ENCODE assay signal across 8 cellular contexts in genomic region chr7:103074519-103075336, GRCh38. TPM values are rescaled to one million over a fixed set of nuclear protein-coding genes. Genes with fewer than 3 reads are reported as not detected.
DNase-seq lines count a peak whose midpoint lies in the region; ATAC-seq, FAIRE-seq and TF ChIP-seq lines count a peak whose summit lies in the region.

TSS of gene ARMC10 (plus strand) at chr7:103075140. CDS start at chr7:103075273, 133 bp downstream.
TSS of gene FBXL13 (minus strand) at chr7:103074796.

- intact Hi-C loops in adrenal gland (cut with DNase I) = no loop called here
- intact Hi-C loops in heart right ventricle (cut with DNase I) = loop anchor here in 4 of 10 donors (1.0 to 10.0 kb wide), 4 partner anchors 70 to 327 kb away; partner anchors contain the start of genes FAM185A (in 3 of the 4) and NAPEPLD (in 3 of the 4)

- H3K4me3 Mint-ChIP-seq in progenitor cell of endocrine pancreas (ENCODE audit: low read depth) = peak within 1 kb of the TSS; percentile 97

- H3K4me1 ChIP-seq in adrenal gland (replicated peaks in 1 of 2) = peaks cover 10 to 29% of the 10 kb centered on the region in 2 donors
- peaks cover 0 to 31% (median 18%) of the 10 kb centered on the region in 9 donors for H3K4me1 ChIP-seq in heart right ventricle

- no peaks in the 10 kb centered on the region for H3K9me3 ChIP-seq in adrenal gland (replicated peaks in 1 of 3)
- no peaks in the 10 kb centered on the region for H3K9me3 ChIP-seq in heart right ventricle

- H3K27me3 ChIP-seq in adrenal gland (no peaks in the 10 kb centered on the region), heart right ventricle (no peaks in the 10 kb centered on the region)

- H3K4me1 Mint-ChIP-seq in progenitor cell of endocrine pancreas (ENCODE audit: low read depth) = peaks cover 15% of the 10 kb centered on the region

- ATAC-seq in HG02840 (IDR thresholded peaks at IDR 0.05; ENCODE audit: low FRiP score, unreplicated experiment) (peak; percentile 89), heart right ventricle (peak; percentile 95 to 98 (median 97))

- no peaks in the 10 kb centered on the region for H3K36me3 ChIP-seq in adrenal gland (replicated peaks in 1 of 2)
- peaks cover 0 to 11% (median 0%) of the 10 kb centered on the region in 9 donors for H3K36me3 ChIP-seq in heart right ventricle

- TF ChIP-seq POLR2A in GM12892 (IDR thresholded peaks at IDR 0.05; ENCODE audit: low read depth, low read length) (peak; percentile 82; the same call in 1 of the 2 replicates), adrenal gland (IDR thresholded peaks at IDR 0.05) (peak; percentile 34 to 83)

- H3K9me3 Mint-ChIP-seq in progenitor cell of endocrine pancreas (ENCODE audit: low read depth) = no peaks in the 10 kb centered on the region

- DNase-seq in GM12892 (ENCODE audit: insufficient read length) (peak; percentile 73), NCI-H1417 treated with DMSO at 0.1 percent for 48 hours (lab: John Stamatoyannopoulos, UW) (peak; percentile 69), SW 1271 (lab: John Stamatoyannopoulos, UW) (peak; percentile 61 to 87), adrenal gland (peak; percentile 90 to 94 (median 92)), heart right ventricle (peak; percentile 90 to 92), progenitor cell of endocrine pancreas (ENCODE audit: low spot score, unreplicated experiment) (peak; percentile 82), ureter (ENCODE audit: low spot score) (peak; percentile 90)

- WGBS in adrenal gland, 4 donors = 0 to 1% (median 0%) methylated on average over 19 to 83 of the region's 83 CpGs
- WGBS in heart right ventricle, 2 donors = 0 to 2% methylated on average over 80 to 83 of the region's 83 CpGs

- peak in 4 of 6 experiments; percentile 16 to 49 (median 38) for TF ChIP-seq CTCF in adrenal gland (IDR thresholded peaks at IDR 0.05)
- TF ChIP-seq CTCF in heart right ventricle (IDR thresholded peaks at IDR 0.05) = peak in 6 of 9 donors; percentile 11 to 57 (median 38)
- TF ChIP-seq CTCF in progenitor cell of endocrine pancreas (IDR thresholded peaks at IDR 0.05; ENCODE audit: unreplicated experiment) = peak; percentile 44

- FAIRE-seq in GM12892 (lab: Jason Lieb, UNC) = peak; percentile 100

- peak within 1 kb of the TSS; percentile 98 for H3K27ac Mint-ChIP-seq in progenitor cell of endocrine pancreas

- H3K36me3 Mint-ChIP-seq in progenitor cell of endocrine pancreas (ENCODE audit: insufficient read depth) = peaks cover 7% of the 10 kb centered on the region

- H3K27me3 Mint-ChIP-seq in progenitor cell of endocrine pancreas = no peaks in the 10 kb centered on the region

- H3K4me3 ChIP-seq in adrenal gland (peak within 1 kb of the TSS; percentile 55 to 97 (median 94)), heart right ventricle (peak within 1 kb of the TSS; percentile 67 to 91 (median 76))

- peak within 1 kb of the TSS; percentile 80 to 98 (median 88) for H3K27ac ChIP-seq in adrenal gland
- H3K27ac ChIP-seq in heart right ventricle = peak within 1 kb of the TSS; percentile 87 to 97 (median 92)

RNA-seq across cellular contexts. Expression of gene ARMC10, which starts in this region (rescaled TPM):
- polyA plus RNA-seq in GM12892 (2012; ENCODE audit: missing spikeins) = 27.7 TPM
- total RNA-seq in adrenal gland = 10 to 100 TPM; 41.0 to 57.9 (median 45.4) TPM
- polyA plus RNA-seq in adrenal gland = 10 to 100 TPM; 15.6 to 44.8 (median 25.9) TPM
- total RNA-seq in heart right ventricle = 10 to 100 TPM; 16.2 to 31.2 (median 23.6) TPM
- 10 to 100 TPM in 1 of 2 donors, 1 to 10 TPM in 1; 9.9 to 21.9 TPM for polyA plus RNA-seq in heart right ventricle
- total RNA-seq in progenitor cell of endocrine pancreas = 38.8 and 43.7 TPM in 2 replicates
- 58.0 TPM for total RNA-seq in ureter

RNA-seq across cellular contexts. Expression of gene FBXL13, which starts in this region (rescaled TPM):
- polyA plus RNA-seq in GM12892 (2012; ENCODE audit: missing spikeins) = 1.1 TPM
- 1 to 10 TPM; 1.9 to 6.8 (median 2.7) TPM for total RNA-seq in adrenal gland
- polyA plus RNA-seq in adrenal gland = 1 to 10 TPM in 1 of 3 donors, under 1 TPM in 2; 0.61 to 5.7 (median 0.64) TPM
- under 1 TPM; 0.28 to 0.87 (median 0.45) TPM for total RNA-seq in heart right ventricle
- under 1 TPM in 1 of 2 donors, not detected in 1; 0.12 TPM for polyA plus RNA-seq in heart right ventricle
- 9.1 and 9.2 TPM in 2 replicates for total RNA-seq in progenitor cell of endocrine pancreas
- total RNA-seq in ureter = 4.0 TPM

Comparison
In these comparisons a context has a peak if more than half of its experiments do, and no peak if none do; other contexts are left out.
1. Peak in every context shown above with its lines: DNase-seq, ATAC-seq, H3K4me3 ChIP-seq and H3K27ac ChIP-seq.